Comparison of ENCODE assay signal across 8 cellular contexts in genomic region chr7:80918406-80918805, GRCh38. TPM values are rescaled to one million over a fixed set of nuclear protein-coding genes. Genes with fewer than 3 reads are reported as not detected.
DNase-seq lines count a peak whose midpoint lies in the region; ATAC-seq lines count a peak whose summit lies in the region.

No MANE protein-coding gene starts in this region.

- H3K36me3 ChIP-seq in iPS-20b (ENCODE audit: insufficient read depth, low read depth, low read length), result no peaks in the 10 kb centered on the region

- H3K27me3 ChIP-seq in iPS-20b (ENCODE audit: insufficient read depth, low read length), result peaks cover 28% of the 10 kb centered on the region

- no peaks in the 10 kb centered on the region for H3K9me3 Mint-ChIP-seq in activated naive CD8-positive, alpha-beta T cell treated with anti-CD3 and anti-CD28 coated beads, Interleukin-2, amount 10 ng/mL, durations not matched to agents 7 days and 5 days
- no peaks in the 10 kb centered on the region for H3K9me3 Mint-ChIP-seq in stimulated activated naive B cell treated with anti-CD40 and anti-IgM and Interleukin-4, amounts not matched to agents 10 μg/mL and 1 μg/mL and 100 μg/mL, for 72 hours

- H3K27me3 Mint-ChIP-seq in activated naive CD8-positive, alpha-beta T cell treated with anti-CD3 and anti-CD28 coated beads, Interleukin-2, amount 10 ng/mL, durations not matched to agents 7 days and 5 days, result peaks cover 42% of the 10 kb centered on the region
- peaks cover 34 to 46% of the 10 kb centered on the region in 2 donors for H3K27me3 Mint-ChIP-seq in stimulated activated naive B cell treated with anti-CD40 and anti-IgM and Interleukin-4, amounts not matched to agents 10 μg/mL and 1 μg/mL and 100 μg/mL, for 72 hours

- H3K27ac Mint-ChIP-seq in activated naive CD8-positive, alpha-beta T cell treated with anti-CD3 and anti-CD28 coated beads, Interleukin-2, amount 10 ng/mL, durations not matched to agents 7 days and 5 days, result no peak overlapping the region
- no peak overlapping the region for H3K27ac Mint-ChIP-seq in stimulated activated naive B cell treated with anti-CD40 and anti-IgM and Interleukin-4, amounts not matched to agents 10 μg/mL and 1 μg/mL and 100 μg/mL, for 72 hours

- H3K9me3 ChIP-seq in iPS-20b (ENCODE audit: insufficient read depth, low read depth, low read length), result no peaks in the 10 kb centered on the region

- H3K27ac ChIP-seq in iPS-20b (ENCODE audit: low read length), result no peak overlapping the region

- peaks cover 5% of the 10 kb centered on the region for H3K4me1 ChIP-seq in iPS-20b (ENCODE audit: insufficient read depth, low read length)

- H3K9ac ChIP-seq in iPS-20b (ENCODE audit: low read depth, low read length), result peak overlapping the region; percentile 66; the same call in 1 of the 2 replicates

- H3K4me3 Mint-ChIP-seq in activated naive CD8-positive, alpha-beta T cell treated with anti-CD3 and anti-CD28 coated beads, Interleukin-2, amount 10 ng/mL, durations not matched to agents 7 days and 5 days, result peak overlapping the region; percentile 6
- peak overlapping the region; percentile 54 to 85 for H3K4me3 Mint-ChIP-seq in stimulated activated naive B cell treated with anti-CD40 and anti-IgM and Interleukin-4, amounts not matched to agents 10 μg/mL and 1 μg/mL and 100 μg/mL, for 72 hours

- H3K4me1 Mint-ChIP-seq in activated naive CD8-positive, alpha-beta T cell treated with anti-CD3 and anti-CD28 coated beads, Interleukin-2, amount 10 ng/mL, durations not matched to agents 7 days and 5 days, result peaks cover 3% of the 10 kb centered on the region
- peaks cover 11 to 32% of the 10 kb centered on the region in 2 donors for H3K4me1 Mint-ChIP-seq in stimulated activated naive B cell treated with anti-CD40 and anti-IgM and Interleukin-4, amounts not matched to agents 10 μg/mL and 1 μg/mL and 100 μg/mL, for 72 hours

- H3K4me3 ChIP-seq in iPS-20b (ENCODE audit: low read length), result peak overlapping the region; percentile 87

- POLR2A ChIA-PET in activated naive CD8-positive, alpha-beta T cell treated with anti-CD3 and anti-CD28 coated beads, Interleukin-2, amount 10 ng/mL, durations not matched to agents 7 days and 5 days (lab: Charles Lee), result no interaction called here

- H3K36me3 Mint-ChIP-seq in activated naive CD8-positive, alpha-beta T cell treated with anti-CD3 and anti-CD28 coated beads, Interleukin-2, amount 10 ng/mL, durations not matched to agents 7 days and 5 days, result no peaks in the 10 kb centered on the region
- peaks cover 0 to 3% of the 10 kb centered on the region in 2 donors for H3K36me3 Mint-ChIP-seq in stimulated activated naive B cell treated with anti-CD40 and anti-IgM and Interleukin-4, amounts not matched to agents 10 μg/mL and 1 μg/mL and 100 μg/mL, for 72 hours

- peak; percentile 76 for ATAC-seq in GM18907 (IDR thresholded peaks at IDR 0.05; ENCODE audit: unreplicated experiment)
- peak; percentile 37 for ATAC-seq in HG03342 (IDR thresholded peaks at IDR 0.05; ENCODE audit: unreplicated experiment)
- no peak for ATAC-seq in activated naive CD8-positive, alpha-beta T cell treated with anti-CD3 and anti-CD28 coated beads, Interleukin-2, amount 10 ng/mL, durations not matched to agents 7 days and 5 days (ENCODE audit: low read depth)
- peak; percentile 78 for ATAC-seq in stimulated activated naive B cell treated with anti-CD40 and anti-IgM and Interleukin-4, amounts not matched to agents 10 μg/mL and 1 μg/mL and 100 μg/mL, for 72 hours (replicated peaks)
- ATAC-seq in HG03108 (IDR thresholded peaks at IDR 0.05; ENCODE audit: unreplicated experiment), result no peak
- no peak for ATAC-seq in GM19455 (IDR thresholded peaks at IDR 0.05; ENCODE audit: unreplicated experiment)

- DNase-seq in activated naive CD8-positive, alpha-beta T cell treated with anti-CD3 and anti-CD28 coated beads, Interleukin-2, amount 10 ng/mL, durations not matched to agents 7 days and 5 days, result no peak
- peak; percentile 15 for DNase-seq in stimulated activated naive B cell treated with anti-CD40 and anti-IgM and Interleukin-4, amounts not matched to agents 10 μg/mL and 1 μg/mL and 100 μg/mL, for 72 hours
- DNase-seq in activated naive CD4-positive, alpha-beta T cell treated with anti-CD3 and anti-CD28 coated beads, Interleukin-2, amount 50 U/mL, for 16 hours, result no peak

RNA-seq across cellular contexts. Expression of gene SEMA3C, which starts 0.4 kb away (rescaled TPM):
- total RNA-seq in activated naive CD8-positive, alpha-beta T cell treated with anti-CD3 and anti-CD28 coated beads, Interleukin-2, amount 10 ng/mL, durations not matched to agents 7 days and 5 days, result under 1 TPM; 0.11 to 0.30 TPM

Comparison
In these comparisons a context has a peak if more than half of its experiments do, and no peak if none do; other contexts are left out.
1. ATAC-seq: peak in GM18907 (single experiment), HG03342 (single experiment) and stimulated activated naive B cell treated with anti-CD40 and anti-IgM and Interleukin-4, amounts not matched to agents 10 μg/mL and 1 μg/mL and 100 μg/mL, for 72 hours (2 of 2); none in activated naive CD8-positive, alpha-beta T cell treated with anti-CD3 and anti-CD28 coated beads, Interleukin-2, amount 10 ng/mL, durations not matched to agents 7 days and 5 days (single experiment), HG03108 (single experiment) and GM19455 (single experiment).